ENCODE assay signal across 8 cellular contexts in genomic region chr20:48826883-48827771, GRCh38. TPM values are rescaled to one million over a fixed set of nuclear protein-coding genes. Genes with fewer than 3 reads are reported as not detected.
DNase-seq lines count a peak whose midpoint lies in the region; ATAC-seq and TF ChIP-seq lines count a peak whose summit lies in the region.

No MANE protein-coding gene starts in this region.

- peak; percentile 40 for ATAC-seq in stimulated activated memory B cell treated with anti-CD40 and anti-IgM and Interleukin-4, amounts not matched to agents 10 μg/mL and 1 μg/mL and 100 μg/mL, for 72 hours

- peak overlapping the region; percentile 96 for H3K27ac Mint-ChIP-seq in stimulated activated memory B cell treated with anti-CD40 and anti-IgM and Interleukin-4, amounts not matched to agents 10 μg/mL and 1 μg/mL and 100 μg/mL, for 72 hours

- TF ChIP-seq CTCF in HEK293 (tag by site-specific recombination; IDR thresholded peaks at IDR 0.05) (no peak), ascending aorta (IDR thresholded peaks at IDR 0.05) (no peak), kidney epithelial cell (IDR thresholded peaks at IDR 0.05; ENCODE audit: insufficient read depth, low read length, poor library complexity, severe bottlenecking) (no peak)

- CTCF ChIA-PET in HEK293 (lab: Yijun Ruan, JAX), result interaction anchor here (0.6 to 2.3 kb wide), 2 partner anchors 48 to 78 kb away, joined by 3 to 6 read pairs; no protein-coding TSS in a partner anchor

- peaks cover 8% of the 10 kb centered on the region for H3K36me3 Mint-ChIP-seq in stimulated activated memory B cell treated with anti-CD40 and anti-IgM and Interleukin-4, amounts not matched to agents 10 μg/mL and 1 μg/mL and 100 μg/mL, for 72 hours

- H3K4me1 Mint-ChIP-seq in stimulated activated memory B cell treated with anti-CD40 and anti-IgM and Interleukin-4, amounts not matched to agents 10 μg/mL and 1 μg/mL and 100 μg/mL, for 72 hours, result peaks cover 78% of the 10 kb centered on the region

- H3K36me3 ChIP-seq in HEK293 (ENCODE audit: control insufficient read depth in 2 of 2, insufficient read depth in 1 of 2, low read length in 2 of 2) (no peaks in the 10 kb centered on the region), ascending aorta (no peaks in the 10 kb centered on the region), kidney epithelial cell (ENCODE audit: control insufficient read depth, insufficient read depth, low read length) (no peaks in the 10 kb centered on the region)

- H3K4me1 ChIP-seq in HEK293 (ENCODE audit: control insufficient read depth, insufficient read depth, low read length), result peaks cover 9% of the 10 kb centered on the region; the same call in 1 of the 2 replicates
- peaks cover 9 to 32% of the 10 kb centered on the region in 2 donors for H3K4me1 ChIP-seq in ascending aorta

- POLR2A ChIA-PET in HEK293 (lab: Yijun Ruan, JAX), result interaction anchor here (1.1 to 1.6 kb wide), 2 partner anchors 27 to 95 kb away, joined by 4 read pairs; partner anchors contain the start of gene ARFGEF2

- peak overlapping the region; percentile 100 for H3K4me3 Mint-ChIP-seq in stimulated activated memory B cell treated with anti-CD40 and anti-IgM and Interleukin-4, amounts not matched to agents 10 μg/mL and 1 μg/mL and 100 μg/mL, for 72 hours

- intact Hi-C loops in ascending aorta (cut with DNase I), result loop anchor here (2.0 to 10.0 kb wide), 4 partner anchors 75 to 1042 kb away; partner anchors contain the start of genes ARFGEF2 and SULF2

- no peaks in the 10 kb centered on the region for H3K27me3 Mint-ChIP-seq in stimulated activated memory B cell treated with anti-CD40 and anti-IgM and Interleukin-4, amounts not matched to agents 10 μg/mL and 1 μg/mL and 100 μg/mL, for 72 hours

- no peaks in the 10 kb centered on the region for H3K9me3 ChIP-seq in HEK293 (ENCODE audit: control insufficient read depth, insufficient read depth, low read depth, low read length)
- H3K9me3 ChIP-seq in ascending aorta, result no peaks in the 10 kb centered on the region

- H3K27ac ChIP-seq in HEK293 (ENCODE audit: extremely low read depth, low read depth, low read length) (no peak overlapping the region; the same call in 1 of the 2 replicates), ascending aorta (peak overlapping the region; percentile 73 to 75)

- H3K4me3 ChIP-seq in HEK293 (ENCODE audit: low read depth, low read length), result peak overlapping the region; percentile 60
- H3K4me3 ChIP-seq in ascending aorta, result peak overlapping the region; percentile 82 to 88
- peak overlapping the region; percentile 39 for H3K4me3 ChIP-seq in kidney epithelial cell (ENCODE audit: low read depth, low read length)

- no peaks in the 10 kb centered on the region for H3K9me3 Mint-ChIP-seq in stimulated activated memory B cell treated with anti-CD40 and anti-IgM and Interleukin-4, amounts not matched to agents 10 μg/mL and 1 μg/mL and 100 μg/mL, for 72 hours

- peak; percentile 26 for DNase-seq in DMS79 treated with DMSO at 0.1 percent for 48 hours (lab: John Stamatoyannopoulos, UW)
- DNase-seq in DMS79 (lab: John Stamatoyannopoulos, UW), result no peak
- DNase-seq in NCI-H2171 (lab: John Stamatoyannopoulos, UW), result peak; percentile 45
- DNase-seq in ascending aorta (ENCODE audit: low spot score in 2 of 2), result no peak
- DNase-seq in kidney epithelial cell (ENCODE audit: low read depth), result no peak
- DNase-seq in DMS153 treated with DMSO at 0.1 percent for 48 hours (lab: John Stamatoyannopoulos, UW; ENCODE audit: unreplicated experiment), result no peak

- no peaks in the 10 kb centered on the region for H3K27me3 ChIP-seq in ascending aorta
- H3K27me3 ChIP-seq in kidney epithelial cell (ENCODE audit: control insufficient read depth, insufficient read depth, low read length), result peaks cover 16% of the 10 kb centered on the region

TF ChIP-seq in HEK293, 187 proteins besides CTCF, POLR2A, EP300 and RAD21 (continues in another document):
- TF ChIP-seq ATF2 (tag by site-specific recombination; IDR thresholded peaks at IDR 0.05; ENCODE audit: low read depth) (no peak), ZNF132 (tag by site-specific recombination; IDR thresholded peaks at IDR 0.05; ENCODE audit: borderline replicate concordance) (no peak), ZNF785 (tag by site-specific recombination; IDR thresholded peaks at IDR 0.05) (no peak), ZNF518A (tag by site-specific recombination; conservative IDR thresholded peaks at IDR 0.05; ENCODE audit: low read depth) (no peak), PBX3 (CRISPR knock-in tag; IDR thresholded peaks at IDR 0.05) (no peak), ZNF629 (tag by site-specific recombination; IDR thresholded peaks at IDR 0.05) (no peak), ZNF148 (tag by site-specific recombination; IDR thresholded peaks at IDR 0.05; ENCODE audit: borderline replicate concordance) (no peak)

RNA-seq across cellular contexts. Expression of gene PREX1, which starts 0.7 kb away (rescaled TPM):
- total RNA-seq in ascending aorta (75.4 TPM), kidney epithelial cell (3.1 and 3.5 TPM in 2 replicates)

Comparison
In these comparisons a context has a peak if more than half of its experiments do, and no peak if none do; other contexts are left out.
1. DNase-seq: peak in DMS79 treated with DMSO at 0.1 percent for 48 hours (single experiment) and NCI-H2171 (single experiment); none in DMS79 (single experiment), ascending aorta (0 of 2), kidney epithelial cell (single experiment) and DMS153 treated with DMSO at 0.1 percent for 48 hours (single experiment).
2. RNA of gene PREX1, which starts 0.7 kb away (total RNA-seq): 75.4 TPM in ascending aorta (single experiment); 3.1 to 3.5 TPM in kidney epithelial cell; every median in the first group is over 10 times any median in the second.
3. Peak in every context shown above with its lines, with median percentiles within 50 percentile points of each other: H3K4me3 ChIP-seq.